8 cellular contexts compared by ENCODE assay signal in the genomic region with DNA sequence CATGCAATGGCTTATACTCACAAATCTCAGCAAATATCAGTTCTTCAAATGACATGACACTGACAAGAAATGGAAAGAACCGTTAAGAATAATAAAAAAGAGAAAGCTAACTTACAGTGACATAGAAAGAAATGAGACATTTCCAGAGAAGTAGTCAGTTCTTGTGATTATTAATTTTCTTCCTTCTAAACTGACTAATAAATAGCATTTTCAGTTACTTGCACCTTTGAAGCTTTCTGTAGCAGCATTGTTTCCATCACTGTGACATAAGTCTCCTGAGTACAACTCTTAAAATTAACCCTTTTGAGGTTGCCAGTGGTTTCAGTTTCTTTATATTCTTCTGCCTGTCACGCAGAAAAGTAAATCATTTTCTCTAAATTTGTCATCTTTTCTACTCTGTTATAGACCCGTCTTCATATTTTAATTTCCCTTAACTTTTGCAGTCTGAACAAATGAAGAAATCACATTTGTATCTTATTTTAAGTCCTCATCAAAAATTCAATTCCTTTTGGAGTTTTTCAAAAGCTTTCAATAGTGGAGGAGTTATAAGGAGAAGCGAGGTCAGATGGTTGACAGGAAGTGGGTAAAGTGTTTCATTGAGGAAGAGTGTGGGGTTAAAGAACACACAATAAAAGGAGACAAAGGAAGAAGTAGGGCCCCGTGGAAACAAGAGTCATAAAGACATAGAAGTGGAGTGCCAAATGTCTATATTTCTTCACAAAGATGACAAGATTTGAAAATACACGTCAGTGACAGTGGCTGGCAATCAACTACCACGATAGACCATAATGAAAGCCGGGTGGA. TPM values are rescaled to one million over a fixed set of nuclear protein-coding genes. Genes with fewer than 3 reads are reported as not detected.
DNase-seq lines count a peak whose midpoint lies in the region; ATAC-seq, FAIRE-seq and TF ChIP-seq lines count a peak whose summit lies in the region.

No MANE protein-coding gene starts in this region.

- TF ChIP-seq EP300 in GM12878 (IDR thresholded peaks at IDR 0.05; ENCODE audit: borderline replicate concordance in 1 of 2, control insufficient read depth in 1 of 2, low read depth in 2 of 2, low read length in 2 of 2), result peak; percentile 90 to 95

- no peak overlapping the region for H2BK15ac ChIP-seq in mesendoderm (replicated peaks; ENCODE audit: low read depth)

- under 1% methylated on average over 8 of the region's 8 CpGs for WGBS in GM12878 (ENCODE audit: insufficient coverage, insufficient replicate concordance, low lambda C conversion rate, missing lambda C conversion rate)
- no CpG with 5 or more reads among the region's 8 CpGs for WGBS in mesendoderm (ENCODE audit: extremely low coverage, insufficient coverage, low lambda C conversion rate)

- no peak overlapping the region for H2AK5ac ChIP-seq in mesendoderm (ENCODE audit: low read length)

- no peak overlapping the region for H3K4ac ChIP-seq in mesendoderm (ENCODE audit: low read depth, low read length)

- no peaks in the 10 kb centered on the region for H3K79me1 ChIP-seq in mesendoderm (ENCODE audit: low read length)

- no peaks in the 10 kb centered on the region for H3K79me2 ChIP-seq in GM12878 (ENCODE audit: control insufficient read depth, insufficient read depth, low read length)
- no peaks in the 10 kb centered on the region for H3K79me2 ChIP-seq in mesendoderm (ENCODE audit: control insufficient read depth, insufficient read depth, low read length)

- H3K27ac ChIP-seq in GM12878 (ENCODE audit: control insufficient read depth, insufficient read depth) (peak overlapping the region; percentile 94), mesendoderm (ENCODE audit: low read depth, low read length) (no peak overlapping the region)

- no TSS peak for BruUV-seq in GM12878 (replicated peaks; lab: Mats Ljungman, UMichigan)

- H3K18ac ChIP-seq in mesendoderm (ENCODE audit: low read length), result no peak overlapping the region

- H3K4me3 ChIP-seq in GM12878 (peak overlapping the region; percentile 32; the same call in 1 of the 2 replicates), foreskin fibroblast (ENCODE audit: low read depth in 1 of 2, low read length in 2 of 2) (no peak overlapping the region), mesendoderm (ENCODE audit: low read length) (no peak overlapping the region)

- CTCF ChIA-PET in GM12878 (lab: Yijun Ruan, JAX), result interaction anchor here (0.6 to 3.2 kb wide), 5 partner anchors 60 to 259 kb away, joined by 3 to 17 read pairs (median 3); no protein-coding TSS in a partner anchor

- peak; percentile 91 for FAIRE-seq in GM12878 (lab: Jason Lieb, UNC)

- H3K4me2 ChIP-seq in GM12878 (ENCODE audit: control insufficient read depth, insufficient read depth) (peak overlapping the region; percentile 72), mesendoderm (ENCODE audit: low read length) (no peak overlapping the region)

- in situ Hi-C loops in GM13977 (cut with MboI; ENCODE audit: low pct_unique_long_range_greater_than_20kb, low sequenced_read_pairs, unreplicated experiment), result no loop called here
- in situ Hi-C loops in GM12878 (cut with MboI), result no loop called here

- POLR2A ChIA-PET in GM12878 (lab: Charles Lee), result interaction anchor here (1.1 to 2.6 kb wide), 3 partner anchors 15 to 34 kb away, joined by 3 to 9 read pairs (median 4); no protein-coding TSS in a partner anchor

- H2BK5ac ChIP-seq in mesendoderm (ENCODE audit: low read length), result no peak overlapping the region

- ATAC-seq in GM21381 (IDR thresholded peaks at IDR 0.05; ENCODE audit: unreplicated experiment) (peak; percentile 87), HG03457 (IDR thresholded peaks at IDR 0.05; ENCODE audit: unreplicated experiment) (peak; percentile 88), GM12878 (peak; percentile 88), omental fat pad (ENCODE audit: low FRiP score) (no peak)

- RAD21 ChIA-PET in GM12878 (lab: Charles Lee; ENCODE audit: unreplicated experiment), result interaction anchor here (0.6 to 2.3 kb wide), 9 partner anchors 20 to 259 kb away, joined by 3 to 12 read pairs (median 6); no protein-coding TSS in a partner anchor

- H3K27me3 ChIP-seq in GM12878 (replicated peaks in 1 of 2; ENCODE audit: control insufficient read depth in 2 of 2, insufficient read depth in 2 of 2, low read length in 1 of 2), result no peaks in the 10 kb centered on the region
- no peaks in the 10 kb centered on the region for H3K27me3 ChIP-seq in mesendoderm (ENCODE audit: insufficient read depth, low read length, poor library complexity)

- H3K9me3 ChIP-seq in GM12878 (replicated peaks; ENCODE audit: control insufficient read depth, insufficient read depth, low read length), result no peaks in the 10 kb centered on the region

- no peak for TF ChIP-seq POLR2A in GM12878 (IDR thresholded peaks at IDR 0.05; ENCODE audit: low read depth, low read length)

- H4K20me1 ChIP-seq in GM12878 (ENCODE audit: control insufficient read depth, insufficient read depth), result no peaks in the 10 kb centered on the region

- H3K9ac ChIP-seq in GM12878 (ENCODE audit: control insufficient read depth, insufficient read depth, low read length), result peak overlapping the region; percentile 53
- H3K9ac ChIP-seq in mesendoderm (ENCODE audit: low read length), result no peak overlapping the region

- H4K5ac ChIP-seq in mesendoderm (ENCODE audit: low read length), result no peak overlapping the region

- no peak overlapping the region for H3K23ac ChIP-seq in mesendoderm (ENCODE audit: low read length)

- peak; percentile 15; the same call in 1 of the 2 replicates for TF ChIP-seq RAD21 in GM12878 (IDR thresholded peaks at IDR 0.05; ENCODE audit: insufficient read depth, low read depth, low read length)

- H2BK120ac ChIP-seq in mesendoderm (ENCODE audit: low read depth, low read length), result no peak overlapping the region

- H3K4me1 ChIP-seq in GM12878 (ENCODE audit: control insufficient read depth, insufficient read depth, low read length) (peaks cover 16% of the 10 kb centered on the region), mesendoderm (ENCODE audit: control insufficient read depth, low read depth, low read length) (no peaks in the 10 kb centered on the region)

- H3K36me3 ChIP-seq in GM12878 (ENCODE audit: control insufficient read depth in 2 of 2, insufficient read depth in 2 of 2, low read length in 1 of 2), result no peaks in the 10 kb centered on the region
- no peaks in the 10 kb centered on the region for H3K36me3 ChIP-seq in mesendoderm (ENCODE audit: control insufficient read depth, insufficient read depth, low read length)

- TF ChIP-seq CTCF in GM13977 (IDR thresholded peaks at IDR 0.05; ENCODE audit: extremely low read depth, insufficient read depth, missing control alignments) (no peak), GM12878 (IDR thresholded peaks at IDR 0.05 in 2 of 3, conservative IDR thresholded peaks at IDR 0.05 in 1 of 3; ENCODE audit: control insufficient read depth in 2 of 3, extremely low read depth in 1 of 3, insufficient read depth in 1 of 3, low read depth in 3 of 3, low read length in 3 of 3) (no peak), foreskin fibroblast (IDR thresholded peaks at IDR 0.05; ENCODE audit: low read depth, low read length) (no peak), omental fat pad (IDR thresholded peaks at IDR 0.05) (no peak)

- SMC1A ChIA-PET in GM12878 (lab: Charles Lee; ENCODE audit: uncharacterized antibody, unreplicated experiment), result interaction anchor here (0.7 to 2.7 kb wide), 11 partner anchors 9 to 152 kb away, joined by 3 to 13 read pairs (median 6); a partner anchor contains a TSS

- DNase-seq in GM13977 (ENCODE audit: low spot score), result peak; percentile 69
- DNase-seq in GM12878 (ENCODE audit: low read depth, low spot score), result peak; percentile 80
- DNase-seq in foreskin fibroblast, result no peak
- DNase-seq in omental fat pad (ENCODE audit: low spot score), result no peak
- DNase-seq in mesendoderm, result no peak
- no peak for DNase-seq in NCI-H1048 (lab: John Stamatoyannopoulos, UW)

- peak overlapping the region; percentile 68 for H2AFZ ChIP-seq in GM12878 (ENCODE audit: control insufficient read depth, low read depth, low read length)

- H4K8ac ChIP-seq in mesendoderm (ENCODE audit: low read depth, low read length), result no peak overlapping the region

- no peak overlapping the region for H3K56ac ChIP-seq in mesendoderm (ENCODE audit: low read length)

- intact Hi-C loops in GM12878 (cut with micrococcal nuclease; ENCODE audit: unreplicated experiment), result loop anchor here (1.0 to 5.0 kb wide), 6 partner anchors 20 to 178 kb away; a partner anchor contains a TSS

TF ChIP-seq in GM12878, 131 proteins besides CTCF, POLR2A, EP300 and RAD21 (continues in another document):
- no peak for TF ChIP-seq FOXK2 (IDR thresholded peaks at IDR 0.05)
- TF ChIP-seq HDAC2 (IDR thresholded peaks at IDR 0.05), result no peak
- no peak for TF ChIP-seq HCFC1 (IDR thresholded peaks at IDR 0.05; ENCODE audit: low read length)
- TF ChIP-seq TCF12 (IDR thresholded peaks at IDR 0.05; ENCODE audit: low read depth, low read length), result peak; percentile 60; the same call in 1 of the 2 replicates
- TF ChIP-seq CBX3 (IDR thresholded peaks at IDR 0.05; ENCODE audit: borderline replicate concordance, low read depth), result no peak

RNA-seq across cellular contexts. Expression of a gene that starts 57.9 kb away (rescaled TPM):
- 11.5 and 12.4 TPM in 2 replicates for total RNA-seq in GM12878 (2013; cell fraction: nucleolus; rRNA removed)
- total RNA-seq in GM12878 (2014; rRNA removed), result 38.2 and 39.3 TPM in 2 replicates
- 29.8 TPM in 2 replicates for total RNA-seq in GM12878 (2014; rRNA removed; fragmentation: Illumina TruSeq; extraction: Trizol)
- total RNA-seq in GM12878 (2021), result 37.6 and 40.8 TPM in 2 replicates
- polyA plus RNA-seq in GM12878 (2011; ENCODE audit: low read depth), result 8.8 TPM
- 3.2 and 3.8 TPM in 2 replicates for polyA plus RNA-seq in GM12878 (2011; rRNA removed)
- 3.9 and 6.3 TPM in 2 replicates for polyA plus RNA-seq in GM12878 (2011; cell fraction: cytosol; rRNA removed)
- 7.0 and 7.1 TPM in 2 replicates for polyA plus RNA-seq in GM12878 (2011; cell fraction: nucleus; rRNA removed)
- polyA plus RNA-seq in GM12878 (2012), result 14.1 and 23.7 TPM in 2 replicates
- polyA plus RNA-seq in GM12878 (2014; fragmentation: Illumina TruSeq; extraction: Trizol), result 23.2 and 31.6 TPM in 2 replicates
- polyA plus RNA-seq in GM12878 (2014; fragmentation: Nextera tagmentation; extraction: Ambion mirVana), result 10 to 100 TPM; 11.9 to 13.3 TPM
- polyA plus RNA-seq in GM12878 (2014; rRNA removed), result 29.2 and 31.8 TPM in 2 replicates
- 10 to 100 TPM; 52.2 to 59.4 TPM for polyA plus RNA-seq in GM12878 (2016; fragmentation: Nextera tagmentation; extraction: Ambion mirVana)
- polyA minus RNA-seq in GM12878 (2011; rRNA and poly(A)+ RNA removed), result 8.2 and 8.8 TPM in 2 replicates
- 2.0 and 2.5 TPM in 2 replicates for polyA minus RNA-seq in GM12878 (2011; cell fraction: cytosol; rRNA and poly(A)+ RNA removed)
- 8.2 and 11.6 TPM in 2 replicates for polyA minus RNA-seq in GM12878 (2011; cell fraction: nucleus; rRNA and poly(A)+ RNA removed)
- 100 to 1,000 TPM in 3 of 4 donors, 10 to 100 TPM in 1; 44.3 to 236 (median 161) TPM for total RNA-seq in omental fat pad
- 0.52 TPM for polyA plus RNA-seq in mesendoderm (2013, experiment 1 of 2)
- polyA plus RNA-seq in mesendoderm (2013, experiment 2 of 2), result 0.53 TPM

Comparison
In these comparisons a context has a peak if more than half of its experiments do, and no peak if none do; other contexts are left out.
1. DNase-seq: peak in GM13977 (single experiment) and GM12878 (single experiment); none in foreskin fibroblast (0 of 2), omental fat pad (single experiment), mesendoderm (single experiment) and NCI-H1048 (single experiment).